Comparison of ENCODE assay signal across 34 cellular contexts in the genomic region with DNA sequence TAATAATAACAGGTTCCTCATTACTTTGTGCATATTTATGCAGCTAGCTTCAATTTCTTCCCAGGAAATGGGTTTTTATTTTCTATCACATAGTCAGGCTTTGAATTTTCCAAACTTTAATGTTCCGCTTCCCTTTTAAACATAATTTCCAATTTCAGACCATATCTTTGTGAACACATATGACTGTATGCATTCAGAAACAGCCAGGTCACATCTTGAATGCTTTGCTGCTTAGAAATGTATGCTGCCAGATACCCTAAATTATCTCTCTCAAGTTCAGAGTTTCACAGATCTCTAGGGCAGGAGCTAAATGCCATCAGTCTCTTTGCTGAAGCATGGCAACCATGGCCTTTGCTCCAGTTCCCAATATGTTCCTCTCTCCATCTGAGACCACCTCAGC.
"Had no signal": no experiment of that assay in that cellular context is flagged by ENCODE, and none has a peak within 500 bp of the region (broad histone marks: within the 10 kb centered on the region; RNA-seq: fewer than 3 reads in every experiment).

No MANE protein-coding gene starts in this region.

- H3K27me3 ChIP-seq: adrenal gland, ascending aorta, body of pancreas, brain microvascular endothelial cell, breast epithelium, cardiac muscle cell had no signal

- H3K36me3 ChIP-seq: adrenal gland, ascending aorta, brain microvascular endothelial cell, cardiac muscle cell had no signal

- H3K27ac ChIP-seq: adrenal gland, ascending aorta, body of pancreas, brain microvascular endothelial cell, breast epithelium, cardiac muscle cell had no signal

- H3K4me3 ChIP-seq: adrenal gland, ascending aorta, body of pancreas, breast epithelium, cardiac muscle cell had no signal

- FAIRE-seq: astrocyte, bronchial epithelial cell had no signal

- H3K4me1 ChIP-seq: adrenal gland, ascending aorta, body of pancreas, breast epithelium had no signal

- DNase-seq: activated effector memory CD4-positive, alpha-beta T cell treated with anti-CD3 and anti-CD28 coated beads, Interleukin-2, amount 50 U/mL, for 16 hours; activated effector memory CD4-positive, alpha-beta T cell treated with Interleukin-2 at 50 U/mL for 16 hours; activated gamma-delta T cell; activated gamma-delta T cell treated with Interleukin-2 at 50 U/mL for 16 hours; activated naive CD4-positive, alpha-beta T cell; activated naive CD4-positive, alpha-beta T cell treated with anti-CD3 and anti-CD28 coated beads for 36 hours; activated naive CD4-positive, alpha-beta T cell treated with anti-CD3 and anti-CD28 coated beads, Interleukin-2, amount 10 ng/mL, durations not matched to agents 7 days and 5 days; activated naive CD4-positive, alpha-beta T cell treated with anti-CD3 and anti-CD28 coated beads, Interleukin-2, amount 50 U/mL, for 16 hours; activated naive CD4-positive, alpha-beta T cell treated with Interleukin-2 at 50 U/mL for 16 hours; activated naive CD8-positive, alpha-beta T cell treated with anti-CD3 and anti-CD28 coated beads for 36 hours; activated naive CD8-positive, alpha-beta T cell treated with anti-CD3 and anti-CD28 coated beads, Interleukin-2, amount 10 ng/mL, durations not matched to agents 7 days and 5 days; activated naive CD8-positive, alpha-beta T cell treated with anti-CD3 and anti-CD28 coated beads, Interleukin-2, amount 50 U/mL, for 24 hours; activated T-cell treated with anti-CD3 and anti-CD28 coated beads, Interleukin-2, amount 50 U/mL, for 1 hour; activated T-cell treated with anti-CD3 and anti-CD28 coated beads, Interleukin-2, amount 50 U/mL, for 24 hours; activated T-cell treated with anti-CD3 and anti-CD28 coated beads, Interleukin-2, amount 50 U/mL, for 4 hours; activated T-cell treated with anti-CD3 and anti-CD28 coated beads, Interleukin-2, amount 50 U/mL, for 48 hours; activated T-cell treated with anti-CD3 and anti-CD28 coated beads, Interleukin-2, amount 50 U/mL, for 72 hours; adrenal gland; amniotic stem cell; amygdala; anterior cingulate cortex; aorta; body of pancreas; brain microvascular endothelial cell; caudate nucleus; central memory CD4-positive, alpha-beta T cell; cerebellar nuclear complex had no signal

- ATAC-seq: activated naive CD4-positive, alpha-beta T cell treated with anti-CD3 and anti-CD28 coated beads, Interleukin-2, amount 50 U/mL, for 72 hours; activated naive CD8-positive, alpha-beta T cell treated with anti-CD3 and anti-CD28 coated beads, Interleukin-2, amount 50 U/mL, for 24 hours; activated T-cell treated with anti-CD3 and anti-CD28 coated beads, Interleukin-2, amount 50 U/mL, for 4 hours; activated T-cell treated with anti-CD3 and anti-CD28 coated beads, Interleukin-2, amount 50 U/mL, for 72 hours; activated T-helper 17 cell treated with anti-CD3 and anti-CD28 coated beads, Interleukin-2, amount 50 U/mL, for 72 hours; body of pancreas had no signal
